ENCODE assay signal across 1 cellular context in genomic region chr3:9806137-9806536, GRCh38.
TF ChIP-seq lines count a peak whose summit lies in the region.

No MANE protein-coding gene starts in this region.

TF ChIP-seq in HepG2, 621 proteins besides CTCF, POLR2A, EP300 and RAD21:
- TF ChIP-seq RBFOX2 (IDR thresholded peaks at IDR 0.05; ENCODE audit: low read depth, low read length): 0 out of 2 replicates have a peak, but pooled peaks have one; percentile 34
- no peak for TF ChIP-seq SRSF4 (IDR thresholded peaks at IDR 0.05; ENCODE audit: low read depth, low read length, poor library complexity, severe bottlenecking)
- TF ChIP-seq GMEB2 (CRISPR knock-in tag; IDR thresholded peaks at IDR 0.05; ENCODE audit: low read depth): no peak
TF ChIP-seq in HepG2: peak in this region for 1.
